Comparison of ENCODE assay signal across 8 cellular contexts in genomic region chr11:14454861-14455632, GRCh38. TPM values are rescaled to one million over a fixed set of nuclear protein-coding genes. Genes with fewer than 3 reads are reported as not detected.
DNase-seq lines count a peak whose midpoint lies in the region; ATAC-seq and TF ChIP-seq lines count a peak whose summit lies in the region.

No MANE protein-coding gene starts in this region.

- H3K4me2 ChIP-seq in GM23338 (no peak overlapping the region), SU-DHL-6 (ENCODE audit: low read depth, low read length, poor library complexity, severe bottlenecking) (no peak overlapping the region)

- H3K9me3 ChIP-seq in SU-DHL-6 (ENCODE audit: insufficient read depth, low read length): no peaks in the 10 kb centered on the region

- H3K27me3 Mint-ChIP-seq in GM23338 (ENCODE audit: insufficient read depth, low read depth, poor library complexity): no peaks in the 10 kb centered on the region
- no peaks in the 10 kb centered on the region for H3K27me3 Mint-ChIP-seq in activated CD4-positive, alpha-beta memory T cell treated with anti-CD3 and anti-CD28 coated beads for 36 hours

- H3K27me3 ChIP-seq in GM23338 (ENCODE audit: insufficient read depth) (no peaks in the 10 kb centered on the region), SU-DHL-6 (ENCODE audit: low read length) (no peaks in the 10 kb centered on the region), foreskin keratinocyte (no peaks in the 10 kb centered on the region)

- H3K36me3 Mint-ChIP-seq in GM23338 (ENCODE audit: low read depth): peaks cover 30% of the 10 kb centered on the region
- H3K36me3 Mint-ChIP-seq in activated CD4-positive, alpha-beta memory T cell treated with anti-CD3 and anti-CD28 coated beads for 36 hours: peaks cover 24% of the 10 kb centered on the region

- H2AFZ ChIP-seq in GM23338: no peak overlapping the region
- H2AFZ ChIP-seq in SU-DHL-6 (ENCODE audit: low read depth, low read length, severe bottlenecking): no peak overlapping the region

- H3K36me3 ChIP-seq in GM23338 (ENCODE audit: insufficient read depth): peaks cover 11% of the 10 kb centered on the region; the same call in 1 of the 2 replicates
- H3K36me3 ChIP-seq in SU-DHL-6 (ENCODE audit: low read length): peaks cover 21% of the 10 kb centered on the region; the same call in 1 of the 2 replicates

- H3K27ac ChIP-seq in C4-2B: no peak overlapping the region
- 0 out of 2 replicates have a peak overlapping the region, but pooled peaks have one; percentile 17 for H3K27ac ChIP-seq in GM23338 (ENCODE audit: low read depth)
- no peak overlapping the region for H3K27ac ChIP-seq in SU-DHL-6 (ENCODE audit: low read depth, low read length)
- H3K27ac ChIP-seq in foreskin keratinocyte: no peak overlapping the region

- H3K9ac ChIP-seq in SU-DHL-6 (ENCODE audit: low read length): no peak overlapping the region

- TF ChIP-seq CTCF in C4-2B (conservative IDR thresholded peaks at IDR 0.05) (peak; percentile 87), GM23338 (conservative IDR thresholded peaks at IDR 0.05; ENCODE audit: low read depth in 2 of 2) (peak; percentile 54 to 93), SU-DHL-6 (IDR thresholded peaks at IDR 0.05; ENCODE audit: insufficient read depth, low read length, poor library complexity, severe bottlenecking) (peak; percentile 97), foreskin keratinocyte (conservative IDR thresholded peaks at IDR 0.05) (peak; percentile 71)

- H4K20me1 ChIP-seq in GM23338 (replicated peaks; ENCODE audit: insufficient read depth): no peaks in the 10 kb centered on the region
- H4K20me1 ChIP-seq in SU-DHL-6 (ENCODE audit: low read depth, low read length): no peaks in the 10 kb centered on the region

- POLR2A ChIA-PET in activated CD4-positive, alpha-beta memory T cell treated with anti-CD3 and anti-CD28 coated beads for 36 hours (lab: Charles Lee): interaction anchor here (0.6 to 1.0 kb wide), 4 partner anchors 34 to 205 kb away, joined by 3 read pairs; partner anchors contain the start of gene COPB1

- H3K4me1 Mint-ChIP-seq in GM23338: no peaks in the 10 kb centered on the region
- H3K4me1 Mint-ChIP-seq in activated CD4-positive, alpha-beta memory T cell treated with anti-CD3 and anti-CD28 coated beads for 36 hours (ENCODE audit: low read depth): no peaks in the 10 kb centered on the region

- H3K4me3 Mint-ChIP-seq in GM23338: no peak overlapping the region
- H3K4me3 Mint-ChIP-seq in activated CD4-positive, alpha-beta memory T cell treated with anti-CD3 and anti-CD28 coated beads for 36 hours: no peak overlapping the region

- H3K79me2 ChIP-seq in GM23338 (replicated peaks; ENCODE audit: insufficient read depth) (no peaks in the 10 kb centered on the region), SU-DHL-6 (ENCODE audit: insufficient read depth, low read length) (no peaks in the 10 kb centered on the region)

- H3K4me1 ChIP-seq in GM23338 (ENCODE audit: insufficient read depth) (no peaks in the 10 kb centered on the region), foreskin keratinocyte (peaks cover under 1% of the 10 kb centered on the region)

- no peak overlapping the region for H3K4me3 ChIP-seq in GM23338
- H3K4me3 ChIP-seq in SU-DHL-6 (ENCODE audit: insufficient read depth, low read length, poor library complexity, severe bottlenecking): no peak overlapping the region

- ATAC-seq in GM23338: peak; percentile 31; the same call in 2 of the 3 replicates
- no peak for ATAC-seq in foreskin keratinocyte
- no peak for ATAC-seq in HG03571 (IDR thresholded peaks at IDR 0.05; ENCODE audit: unreplicated experiment)

- H3K9me3 Mint-ChIP-seq in GM23338: no peaks in the 10 kb centered on the region
- H3K9me3 Mint-ChIP-seq in activated CD4-positive, alpha-beta memory T cell treated with anti-CD3 and anti-CD28 coated beads for 36 hours: no peaks in the 10 kb centered on the region

- CTCF ChIA-PET in activated CD4-positive, alpha-beta memory T cell treated with anti-CD3 and anti-CD28 coated beads for 36 hours (lab: Charles Lee): interaction anchor here (0.6 to 7.1 kb wide), 37 partner anchors 8 to 682 kb away, joined by 3 to 147 read pairs (median 5); partner anchors contain the start of gene COPB1

- no peak overlapping the region for H3K27ac Mint-ChIP-seq in GM23338
- no peak overlapping the region for H3K27ac Mint-ChIP-seq in activated CD4-positive, alpha-beta memory T cell treated with anti-CD3 and anti-CD28 coated beads for 36 hours

- DNase-seq in GM23338 (ENCODE audit: low spot score): peak; percentile 54
- no peak for DNase-seq in foreskin keratinocyte
- DNase-seq in renal cortical epithelial cell (ENCODE audit: low read depth): peak; percentile 45
- DNase-seq in activated CD4-positive, alpha-beta memory T cell treated with anti-CD3 and anti-CD28 coated beads for 36 hours: no peak
- DNase-seq in 8988T: no peak

- H3K9me2 ChIP-seq in GM23338 (ENCODE audit: insufficient read depth) (no peaks in the 10 kb centered on the region), SU-DHL-6 (replicated peaks; ENCODE audit: insufficient read depth, low read length) (no peaks in the 10 kb centered on the region)

- H3F3A ChIP-seq in GM23338 (replicated peaks; ENCODE audit: low read depth) (peaks cover 8% of the 10 kb centered on the region), SU-DHL-6 (ENCODE audit: insufficient read depth) (peaks cover 29% of the 10 kb centered on the region; the same call in 1 of the 2 replicates)

- intact Hi-C loops in activated CD4-positive, alpha-beta memory T cell treated with anti-CD3 and anti-CD28 coated beads for 36 hours (cut with micrococcal nuclease): loop anchor here (2.0 kb wide), 1 partner anchor 154 kb away; no protein-coding TSS in a partner anchor

TF ChIP-seq in GM23338, 12 proteins besides CTCF, POLR2A, EP300 and RAD21 (continues in another document):
- TF ChIP-seq, protein P1, sequence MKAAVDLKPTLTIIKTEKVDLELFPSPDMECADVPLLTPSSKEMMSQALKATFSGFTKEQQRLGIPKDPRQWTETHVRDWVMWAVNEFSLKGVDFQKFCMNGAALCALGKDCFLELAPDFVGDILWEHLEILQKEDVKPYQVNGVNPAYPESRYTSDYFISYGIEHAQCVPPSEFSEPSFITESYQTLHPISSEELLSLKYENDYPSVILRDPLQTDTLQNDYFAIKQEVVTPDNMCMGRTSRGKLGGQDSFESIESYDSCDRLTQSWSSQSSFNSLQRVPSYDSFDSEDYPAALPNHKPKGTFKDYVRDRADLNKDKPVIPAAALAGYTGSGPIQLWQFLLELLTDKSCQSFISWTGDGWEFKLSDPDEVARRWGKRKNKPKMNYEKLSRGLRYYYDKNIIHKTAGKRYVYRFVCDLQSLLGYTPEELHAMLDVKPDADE (IDR thresholded peaks at IDR 0.05): no peak
- no peak for TF ChIP-seq EZH2 (IDR thresholded peaks at IDR 0.05; ENCODE audit: low read depth, unreplicated experiment)
- no peak for TF ChIP-seq STAT1 (IDR thresholded peaks at IDR 0.05; ENCODE audit: unreplicated experiment)
- TF ChIP-seq POLR2AphosphoS5 (IDR thresholded peaks at IDR 0.05; ENCODE audit: low read depth): no peak
- no peak for TF ChIP-seq EZH2phosphoT487 (IDR thresholded peaks at IDR 0.05; ENCODE audit: unreplicated experiment)
- no peak for TF ChIP-seq NANOG (IDR thresholded peaks at IDR 0.05; ENCODE audit: borderline replicate concordance)
- TF ChIP-seq JUNB (IDR thresholded peaks at IDR 0.05; ENCODE audit: unreplicated experiment): no peak
- TF ChIP-seq CREB1 (CRISPR knock-in tag; IDR thresholded peaks at IDR 0.05; ENCODE audit: low read depth): no peak

RNA-seq across cellular contexts. Expression of gene COPB1, which starts 44.6 kb away (rescaled TPM):
- 94.7 and 104 TPM in 2 replicates for total RNA-seq in GM23338 (2014; rRNA removed; shearing (Covaris generic))
- 39.6 and 42.3 TPM in 2 replicates for polyA plus RNA-seq in GM23338 (2016; fragmentation: Nextera tagmentation; extraction: Ambion mirVana)
- 155 and 192 TPM in 2 replicates for total RNA-seq in foreskin keratinocyte
- polyA plus RNA-seq in foreskin keratinocyte: 64.4 and 68.0 TPM in 2 replicates
- 329 and 407 TPM in 2 replicates for total RNA-seq in renal cortical epithelial cell
- total RNA-seq in activated CD4-positive, alpha-beta memory T cell treated with anti-CD3 and anti-CD28 coated beads for 36 hours: 100 to 1,000 TPM; 107 to 108 TPM

Comparison
In these comparisons a context has a peak if more than half of its experiments do, and no peak if none do; other contexts are left out.
1. DNase-seq: peak in GM23338 (single experiment) and renal cortical epithelial cell (single experiment); none in foreskin keratinocyte (0 of 2), activated CD4-positive, alpha-beta memory T cell treated with anti-CD3 and anti-CD28 coated beads for 36 hours (single experiment) and 8988T (single experiment).
2. Peak in every context shown above with its lines, with median percentiles within 50 percentile points of each other: CTCF ChIP-seq.